Comparison of ENCODE assay signal across 20 cellular contexts in genomic region chr6:79073888-79074287, GRCh38. TPM values are rescaled to one million over a fixed set of nuclear protein-coding genes. Genes with fewer than 3 reads are reported as not detected.
DNase-seq lines count a peak whose midpoint lies in the region; ATAC-seq and TF ChIP-seq lines count a peak whose summit lies in the region.
"Had no signal": no experiment of that assay in that cellular context is flagged by ENCODE, and none has a peak within 500 bp of the region (broad histone marks: within the 10 kb centered on the region; RNA-seq: fewer than 3 reads in every experiment).

No MANE protein-coding gene starts in this region.

- no peak for ATAC-seq in CD4-positive, CD25-positive, alpha-beta regulatory T cell (ENCODE audit: low read depth in 2 of 2)
- ATAC-seq in HG03097 (IDR thresholded peaks at IDR 0.05; ENCODE audit: low FRiP score, unreplicated experiment) (no peak), GM18520 (IDR thresholded peaks at IDR 0.05; ENCODE audit: unreplicated experiment) (no peak)
- ATAC-seq: gastroesophageal sphincter had no signal

- peaks cover 32 to 65% (median 53%) of the 10 kb centered on the region in 4 donors for H3K4me1 Mint-ChIP-seq in CD4-positive, CD25-positive, alpha-beta regulatory T cell
- H3K4me1 Mint-ChIP-seq in brain: peaks cover 72% of the 10 kb centered on the region
- H3K4me1 Mint-ChIP-seq in mesothelial cell of epicardium: peaks cover 33% of the 10 kb centered on the region

- H3K27ac Mint-ChIP-seq in CD4-positive, CD25-positive, alpha-beta regulatory T cell: peak overlapping the region in 1 of 3 donors; percentile 54
- H3K27ac Mint-ChIP-seq in brain (peak overlapping the region in 4 of 5 experiments; percentile 55 to 99 (median 92)), mesothelial cell of epicardium (peak overlapping the region; percentile 36)

- H3K9me3 ChIP-seq in CD4-positive, CD25-positive, alpha-beta regulatory T cell (ENCODE audit: control insufficient read depth in 2 of 2, low read length in 2 of 2): no peaks in the 10 kb centered on the region
- no peaks in the 10 kb centered on the region for H3K9me3 ChIP-seq in HUES48 (ENCODE audit: control insufficient read depth, insufficient read depth, low read length)
- H3K9me3 ChIP-seq: gastroesophageal sphincter, transverse colon had no signal

- peak overlapping the region in 3 of 4 donors; percentile 23 to 46 (median 40) for H3K4me3 Mint-ChIP-seq in CD4-positive, CD25-positive, alpha-beta regulatory T cell
- H3K4me3 Mint-ChIP-seq in brain: peak overlapping the region; percentile 73 to 94 (median 91)
- no peak overlapping the region for H3K4me3 Mint-ChIP-seq in mesothelial cell of epicardium

- H3K36me3 Mint-ChIP-seq in CD4-positive, CD25-positive, alpha-beta regulatory T cell: peaks cover 9% of the 10 kb centered on the region
- H3K36me3 Mint-ChIP-seq in brain (peaks cover 19% of the 10 kb centered on the region), mesothelial cell of epicardium (peaks cover 3% of the 10 kb centered on the region)

- H3K4me3 ChIP-seq in CD4-positive, CD25-positive, alpha-beta regulatory T cell (ENCODE audit: low read depth, low read length): peak overlapping the region; percentile 96
- peak overlapping the region; percentile 74 for H3K4me3 ChIP-seq in HUES48 (ENCODE audit: low read depth, low read length)
- H3K4me3 ChIP-seq: gastroesophageal sphincter, PC-9, transverse colon had no signal

- H3K27ac ChIP-seq in CD4-positive, CD25-positive, alpha-beta regulatory T cell (ENCODE audit: insufficient read depth, low read length, poor library complexity, severe bottlenecking): no peak overlapping the region
- no peak overlapping the region for H3K27ac ChIP-seq in HUES48 (ENCODE audit: low read depth, low read length)
- H3K27ac ChIP-seq: PC-9 had no signal

- no peaks in the 10 kb centered on the region for H3K27me3 ChIP-seq in CD4-positive, CD25-positive, alpha-beta regulatory T cell (ENCODE audit: control insufficient read depth, insufficient read depth, low read length)
- no peaks in the 10 kb centered on the region for H3K27me3 ChIP-seq in HUES48 (ENCODE audit: control insufficient read depth, insufficient read depth, low read length)
- H3K27me3 ChIP-seq: gastroesophageal sphincter, transverse colon had no signal

- H3K4me1 ChIP-seq in CD4-positive, CD25-positive, alpha-beta regulatory T cell (ENCODE audit: control insufficient read depth, insufficient read depth, low read length, poor library complexity, severe bottlenecking): peaks cover 46% of the 10 kb centered on the region
- peaks cover 26% of the 10 kb centered on the region for H3K4me1 ChIP-seq in HUES48 (ENCODE audit: control insufficient read depth, insufficient read depth, low read length)

- no peak overlapping the region for H3K9ac ChIP-seq in HUES48 (ENCODE audit: low read depth, low read length)

- H3K27me3 Mint-ChIP-seq in CD4-positive, CD25-positive, alpha-beta regulatory T cell: peaks cover 16% of the 10 kb centered on the region
- H3K27me3 Mint-ChIP-seq in brain: peaks cover 10% of the 10 kb centered on the region
- H3K27me3 Mint-ChIP-seq in mesothelial cell of epicardium (ENCODE audit: low read depth): no peaks in the 10 kb centered on the region

- TF ChIP-seq CTCF in brain (conservative IDR thresholded peaks at IDR 0.05) (no peak), mesothelial cell of epicardium (IDR thresholded peaks at IDR 0.05; ENCODE audit: unreplicated experiment) (no peak)

- H3K9me3 Mint-ChIP-seq in CD4-positive, CD25-positive, alpha-beta regulatory T cell: no peaks in the 10 kb centered on the region
- H3K9me3 Mint-ChIP-seq in brain (peaks cover 0 to 6% (median 0%) of the 10 kb centered on the region in 5 experiments), mesothelial cell of epicardium (no peaks in the 10 kb centered on the region)

- no peak for DNase-seq in CD4-positive, CD25-positive, alpha-beta regulatory T cell
- no peak for DNase-seq in mesothelial cell of epicardium (ENCODE audit: low spot score in 2 of 2, unreplicated experiment in 2 of 2)
- DNase-seq in activated CD4-positive, alpha-beta T cell treated with anti-CD3 and anti-CD28 coated beads, Interleukin-2, amount 50 U/mL, for 4 hours: no peak
- DNase-seq in occipital lobe (lab: John Stamatoyannopoulos, UW): no peak
- DNase-seq: activated CD4-positive, alpha-beta T cell treated with anti-CD3 and anti-CD28 coated beads for 1 hour; activated T-cell treated with anti-CD3 and anti-CD28 coated beads, Interleukin-2, amount 50 U/mL, for 1 hour; aorta; effector CD8-positive, alpha-beta T cell; NCI-H1105 treated with DMSO at 0.1 percent for 48 hours; NCI-H345; PC-9; stimulated activated CD4-positive, alpha-beta T cell treated with anti-CD3 and anti-CD28 coated beads, Interleukin-1b, Interleukin-23, amount 100 ng/mL, for 48 hours; stimulated activated CD8-positive, alpha-beta memory T cell treated with anti-CD3 and anti-CD28 coated beads, Interleukin-4, amount 100 ng/mL, for 48 hours; T-helper 1 cell; transverse colon had no signal

- H3K36me3 ChIP-seq in CD4-positive, CD25-positive, alpha-beta regulatory T cell (ENCODE audit: control insufficient read depth, insufficient read depth, low read length): peaks cover 12% of the 10 kb centered on the region
- H3K36me3 ChIP-seq in HUES48 (ENCODE audit: control insufficient read depth, insufficient read depth, low read length): peaks cover 32% of the 10 kb centered on the region
- H3K36me3 ChIP-seq: gastroesophageal sphincter, transverse colon had no signal

RNA-seq across cellular contexts. Expression of gene PHIP, which starts 4.2 kb away (rescaled TPM):
- 57.0 TPM for total RNA-seq in CD4-positive, CD25-positive, alpha-beta regulatory T cell
- polyA plus RNA-seq in CD4-positive, CD25-positive, alpha-beta regulatory T cell: 10 to 100 TPM; 12.0 to 14.4 (median 13.1) TPM
- polyA plus RNA-seq in brain (ENCODE audit: insufficient read depth, low read depth, low replicate concordance): 10.2 TPM
- total RNA-seq in mesothelial cell of epicardium (45.5 to 46.9 TPM (median 46.2 TPM) in 3 replicates), occipital lobe (78.0 TPM)
